In genomic region chr2:176105727-176106635, GRCh38 we compare ENCODE assay signal across 14 cellular contexts. TPM values are rescaled to one million over a fixed set of nuclear protein-coding genes. Genes with fewer than 3 reads are reported as not detected.
DNase-seq lines count a peak whose midpoint lies in the region; ATAC-seq, FAIRE-seq and TF ChIP-seq lines count a peak whose summit lies in the region.
"Had no signal": no experiment of that assay in that cellular context is flagged by ENCODE, and none has a peak within 500 bp of the region (broad histone marks: within the 10 kb centered on the region; RNA-seq: fewer than 3 reads in every experiment).

No MANE protein-coding gene starts in this region.

- no peak for ATAC-seq in stimulated activated naive CD8-positive, alpha-beta T cell treated with anti-CD3 and anti-CD28 coated beads, Interleukin-15, Interleukin-2, amounts not matched to agents 100 U/mL and 50 U/mL, for 24 hours
- no peak for ATAC-seq in activated naive CD8-positive, alpha-beta T cell treated with anti-CD3 and anti-CD28 coated beads, Interleukin-2, amount 10 ng/mL, durations not matched to agents 7 days and 5 days (ENCODE audit: low read depth)
- ATAC-seq in upper lobe of left lung (ENCODE audit: low FRiP score in 2 of 2), result no peak
- ATAC-seq: activated CD4-positive, CD25-positive, alpha-beta regulatory T cell treated with anti-CD3 and anti-CD28 coated beads, Interleukin-2, amount 50 U/mL, for 24 hours had no signal

- H3K27me3 Mint-ChIP-seq in stimulated activated naive CD8-positive, alpha-beta T cell treated with anti-CD3 and anti-CD28 coated beads, Interleukin-15, Interleukin-2, amounts not matched to agents 100 ng/mL and 50 ng/mL, for 24 hours, result peaks cover 88% of the 10 kb centered on the region
- H3K27me3 Mint-ChIP-seq in activated naive CD8-positive, alpha-beta T cell treated with anti-CD3 and anti-CD28 coated beads, Interleukin-2, amount 10 ng/mL, durations not matched to agents 7 days and 5 days, result peaks cover 82% of the 10 kb centered on the region
- peaks cover 90% of the 10 kb centered on the region for H3K27me3 Mint-ChIP-seq in mesothelial cell of epicardium (ENCODE audit: low read depth)

- H4K8ac ChIP-seq in mesenchymal stem cell (ENCODE audit: low read length), result no peak overlapping the region

- TF ChIP-seq CTCF in mesothelial cell of epicardium (IDR thresholded peaks at IDR 0.05; ENCODE audit: unreplicated experiment) (no peak), upper lobe of left lung (IDR thresholded peaks at IDR 0.05) (no peak)

- H3K27ac ChIP-seq in SJCRH30, result no peak overlapping the region
- no peak overlapping the region for H3K27ac ChIP-seq in upper lobe of left lung
- no peak overlapping the region for H3K27ac ChIP-seq in mesenchymal stem cell (ENCODE audit: low read length, poor library complexity, severe bottlenecking)
- H3K27ac ChIP-seq: neutrophil had no signal

- no peak overlapping the region for H2AK5ac ChIP-seq in mesenchymal stem cell (ENCODE audit: low read length, severe bottlenecking)

- no peak overlapping the region for H2BK12ac ChIP-seq in mesenchymal stem cell (ENCODE audit: low read length in 2 of 2)

- H3K4me1 ChIP-seq in SJCRH30 (no peaks in the 10 kb centered on the region), upper lobe of left lung (peaks cover 15 to 39% (median 31%) of the 10 kb centered on the region in 4 donors), mesenchymal stem cell (ENCODE audit: control insufficient read depth, insufficient read depth, low read depth, low read length) (peaks cover 22% of the 10 kb centered on the region)

- H2BK5ac ChIP-seq in mesenchymal stem cell (ENCODE audit: low read depth, low read length, poor library complexity, severe bottlenecking), result no peak overlapping the region

- no peaks in the 10 kb centered on the region for H3K36me3 ChIP-seq in SJCRH30
- no peaks in the 10 kb centered on the region for H3K36me3 ChIP-seq in upper lobe of left lung
- no peaks in the 10 kb centered on the region for H3K36me3 ChIP-seq in mesenchymal stem cell (ENCODE audit: control insufficient read depth in 1 of 2, insufficient read depth in 2 of 2, low read depth in 1 of 2, low read length in 2 of 2)
- H3K36me3 ChIP-seq: heart left ventricle, neutrophil had no signal

- no peak overlapping the region for H3K9ac ChIP-seq in mesenchymal stem cell (ENCODE audit: low read length)

- H3K18ac ChIP-seq in mesenchymal stem cell (ENCODE audit: low read depth in 1 of 2, low read length in 2 of 2), result no peak overlapping the region

- no peaks in the 10 kb centered on the region for H3K27me3 ChIP-seq in SJCRH30
- H3K27me3 ChIP-seq in upper lobe of left lung, result peaks cover 2 to 92% (median 59%) of the 10 kb centered on the region in 4 donors
- H3K27me3 ChIP-seq in mesenchymal stem cell (ENCODE audit: control insufficient read depth in 1 of 2, insufficient read depth in 1 of 2, low read length in 2 of 2), result peaks cover 90 to 93% of the 10 kb centered on the region in 2 experiments

- H3K36me3 Mint-ChIP-seq in stimulated activated naive CD8-positive, alpha-beta T cell treated with anti-CD3 and anti-CD28 coated beads, Interleukin-15, Interleukin-2, amounts not matched to agents 100 ng/mL and 50 ng/mL, for 24 hours (ENCODE audit: low read depth), result peaks cover 9% of the 10 kb centered on the region
- peaks cover 2% of the 10 kb centered on the region for H3K36me3 Mint-ChIP-seq in activated naive CD8-positive, alpha-beta T cell treated with anti-CD3 and anti-CD28 coated beads, Interleukin-2, amount 10 ng/mL, durations not matched to agents 7 days and 5 days
- no peaks in the 10 kb centered on the region for H3K36me3 Mint-ChIP-seq in mesothelial cell of epicardium

- no peak for DNase-seq in stimulated activated naive CD8-positive, alpha-beta T cell treated with anti-CD3 and anti-CD28 coated beads, Interleukin-15, Interleukin-2, amounts not matched to agents 100 U/mL and 50 U/mL, for 24 hours
- no peak for DNase-seq in activated naive CD8-positive, alpha-beta T cell treated with anti-CD3 and anti-CD28 coated beads, Interleukin-2, amount 10 ng/mL, durations not matched to agents 7 days and 5 days
- no peak for DNase-seq in mesothelial cell of epicardium (ENCODE audit: low spot score in 2 of 2, unreplicated experiment in 2 of 2)
- DNase-seq in SJCRH30, result no peak
- DNase-seq in upper lobe of left lung, result no peak
- DNase-seq in mesenchymal stem cell, result no peak
- DNase-seq in GM12891 (ENCODE audit: insufficient read length, low spot score), result no peak
- DNase-seq: KBM-7; NK-92 treated with Interleukin-12 subunit alpha and Interleukin-12 subunit beta, amount 100 ng/mL, for 24 hours had no signal

- FAIRE-seq in GM12891 (lab: Jason Lieb, UNC), result no peak
- FAIRE-seq: bronchial epithelial cell had no signal

- peak overlapping the region; percentile 68 for H3K4me3 Mint-ChIP-seq in stimulated activated naive CD8-positive, alpha-beta T cell treated with anti-CD3 and anti-CD28 coated beads, Interleukin-15, Interleukin-2, amounts not matched to agents 100 ng/mL and 50 ng/mL, for 24 hours
- peak overlapping the region; percentile 3 for H3K4me3 Mint-ChIP-seq in activated naive CD8-positive, alpha-beta T cell treated with anti-CD3 and anti-CD28 coated beads, Interleukin-2, amount 10 ng/mL, durations not matched to agents 7 days and 5 days
- peak overlapping the region; percentile 63 for H3K4me3 Mint-ChIP-seq in mesothelial cell of epicardium

- H3K4me2 ChIP-seq in mesenchymal stem cell (ENCODE audit: low read length, poor library complexity, severe bottlenecking), result no peak overlapping the region

- no peak overlapping the region for H3K4ac ChIP-seq in mesenchymal stem cell (ENCODE audit: low read depth in 1 of 2, low read length in 2 of 2)

- H4K91ac ChIP-seq in mesenchymal stem cell (ENCODE audit: low read length), result no peak overlapping the region

- H3K9me3 ChIP-seq in SJCRH30 (replicated peaks) (no peaks in the 10 kb centered on the region), upper lobe of left lung (no peaks in the 10 kb centered on the region), mesenchymal stem cell (ENCODE audit: control insufficient read depth, low read length) (no peaks in the 10 kb centered on the region)
- H3K9me3 ChIP-seq: heart left ventricle, neutrophil had no signal

- H3K23ac ChIP-seq in mesenchymal stem cell (ENCODE audit: low read length in 2 of 2), result no peak overlapping the region

- peaks cover 6% of the 10 kb centered on the region for H3K9me3 Mint-ChIP-seq in stimulated activated naive CD8-positive, alpha-beta T cell treated with anti-CD3 and anti-CD28 coated beads, Interleukin-15, Interleukin-2, amounts not matched to agents 100 ng/mL and 50 ng/mL, for 24 hours
- H3K9me3 Mint-ChIP-seq in activated naive CD8-positive, alpha-beta T cell treated with anti-CD3 and anti-CD28 coated beads, Interleukin-2, amount 10 ng/mL, durations not matched to agents 7 days and 5 days, result peaks cover 2% of the 10 kb centered on the region
- no peaks in the 10 kb centered on the region for H3K9me3 Mint-ChIP-seq in mesothelial cell of epicardium

- no peak for TF ChIP-seq EP300 in upper lobe of left lung (IDR thresholded peaks at IDR 0.05)

- no peak for TF ChIP-seq POLR2A in upper lobe of left lung (IDR thresholded peaks at IDR 0.05)
- TF ChIP-seq POLR2A in GM12891 (IDR thresholded peaks at IDR 0.05; ENCODE audit: low read depth, low read length), result no peak

- POLR2A ChIA-PET in activated naive CD8-positive, alpha-beta T cell treated with anti-CD3 and anti-CD28 coated beads, Interleukin-2, amount 10 ng/mL, durations not matched to agents 7 days and 5 days (lab: Charles Lee), result interaction anchor here (0.6 kb wide), 1 partner anchor 25 kb away, joined by 4 read pairs; no protein-coding TSS in a partner anchor

- no peak overlapping the region for H3K14ac ChIP-seq in mesenchymal stem cell (ENCODE audit: low read length in 2 of 2)

- WGBS in upper lobe of left lung, 2 donors, result 7 to 11% methylated on average over 27 to 28 of the region's 28 CpGs
- 4% methylated on average over 26 of the region's 28 CpGs for WGBS in mesenchymal stem cell

- H3K4me1 Mint-ChIP-seq in stimulated activated naive CD8-positive, alpha-beta T cell treated with anti-CD3 and anti-CD28 coated beads, Interleukin-15, Interleukin-2, amounts not matched to agents 100 ng/mL and 50 ng/mL, for 24 hours (ENCODE audit: low read depth), result peaks cover 31% of the 10 kb centered on the region
- H3K4me1 Mint-ChIP-seq in activated naive CD8-positive, alpha-beta T cell treated with anti-CD3 and anti-CD28 coated beads, Interleukin-2, amount 10 ng/mL, durations not matched to agents 7 days and 5 days, result peaks cover 9% of the 10 kb centered on the region
- H3K4me1 Mint-ChIP-seq in mesothelial cell of epicardium, result peaks cover 21% of the 10 kb centered on the region

- H2AFZ ChIP-seq in mesenchymal stem cell (ENCODE audit: low read depth, low read length), result no peak overlapping the region

- H3K4me3 ChIP-seq in SJCRH30, result no peak overlapping the region; the same call in 1 of the 2 replicates
- peak overlapping the region in 1 of 4 donors; percentile 23 for H3K4me3 ChIP-seq in upper lobe of left lung
- no peak overlapping the region for H3K4me3 ChIP-seq in mesenchymal stem cell (ENCODE audit: insufficient read depth in 1 of 2, low read depth in 1 of 2, low read length in 2 of 2)

- peak overlapping the region; percentile 69 for H3K27ac Mint-ChIP-seq in stimulated activated naive CD8-positive, alpha-beta T cell treated with anti-CD3 and anti-CD28 coated beads, Interleukin-15, Interleukin-2, amounts not matched to agents 100 ng/mL and 50 ng/mL, for 24 hours
- peak overlapping the region; percentile 77 for H3K27ac Mint-ChIP-seq in activated naive CD8-positive, alpha-beta T cell treated with anti-CD3 and anti-CD28 coated beads, Interleukin-2, amount 10 ng/mL, durations not matched to agents 7 days and 5 days
- peak overlapping the region; percentile 29 for H3K27ac Mint-ChIP-seq in mesothelial cell of epicardium

- H3K79me1 ChIP-seq in mesenchymal stem cell (replicated peaks; ENCODE audit: low read length, poor library complexity, severe bottlenecking), result no peaks in the 10 kb centered on the region

- H2BK120ac ChIP-seq in mesenchymal stem cell (ENCODE audit: low read depth, low read length), result no peak overlapping the region

- no peak overlapping the region for H2BK15ac ChIP-seq in mesenchymal stem cell (ENCODE audit: low read depth, poor library complexity, severe bottlenecking)

RNA-seq across cellular contexts. Expression of gene HOXD11, which starts 1.1 kb away (rescaled TPM):
- total RNA-seq in activated naive CD8-positive, alpha-beta T cell treated with anti-CD3 and anti-CD28 coated beads, Interleukin-2, amount 10 ng/mL, durations not matched to agents 7 days and 5 days, result not detected
- 1.9 to 3.0 TPM (median 2.2 TPM) in 3 replicates for total RNA-seq in mesothelial cell of epicardium
- total RNA-seq in SJCRH30 (2014; rRNA removed; shearing (Covaris generic)), result 3.1 and 3.7 TPM in 2 replicates
- total RNA-seq in upper lobe of left lung, result not detected
- polyA plus RNA-seq in mesenchymal stem cell (2013, experiment 1 of 2), result not detected
- not detected for polyA plus RNA-seq in mesenchymal stem cell (2013, experiment 2 of 2)
- 0.09 TPM for polyA plus RNA-seq in GM12891 (2012; ENCODE audit: low read depth, missing spikeins)
- total RNA-seq: bronchial epithelial cell, heart left ventricle had no signal
- polyA plus RNA-seq: heart left ventricle had no signal

RNA-seq across cellular contexts. Expression of gene HOXD12, which starts 6.4 kb away (rescaled TPM):
- total RNA-seq in activated naive CD8-positive, alpha-beta T cell treated with anti-CD3 and anti-CD28 coated beads, Interleukin-2, amount 10 ng/mL, durations not matched to agents 7 days and 5 days, result not detected
- total RNA-seq in mesothelial cell of epicardium (0.27 to 0.40 TPM (median 0.27 TPM) in 3 replicates), upper lobe of left lung (not detected)
- total RNA-seq in SJCRH30 (2014; rRNA removed; shearing (Covaris generic)), result 0.10 TPM in 1 of 2 replicates, not detected in the other
- not detected for polyA plus RNA-seq in mesenchymal stem cell (2013, experiment 1 of 2)
- polyA plus RNA-seq in mesenchymal stem cell (2013, experiment 2 of 2), result not detected
- not detected for polyA plus RNA-seq in GM12891 (2012; ENCODE audit: low read depth, missing spikeins)
- total RNA-seq: bronchial epithelial cell, heart left ventricle had no signal
- polyA plus RNA-seq: heart left ventricle had no signal

RNA-seq across cellular contexts. Expression of gene HOXD10, which starts 10.6 kb away (rescaled TPM):
- total RNA-seq in activated naive CD8-positive, alpha-beta T cell treated with anti-CD3 and anti-CD28 coated beads, Interleukin-2, amount 10 ng/mL, durations not matched to agents 7 days and 5 days, result not detected
- 3.2 to 4.1 TPM (median 3.9 TPM) in 3 replicates for total RNA-seq in mesothelial cell of epicardium
- total RNA-seq in SJCRH30 (2014; rRNA removed; shearing (Covaris generic)), result 1.3 and 2.2 TPM in 2 replicates
- total RNA-seq in upper lobe of left lung, result under 1 TPM in 2 of 6 donors, not detected in 4; 0.47 to 0.55 TPM
- not detected for polyA plus RNA-seq in mesenchymal stem cell (2013, experiment 1 of 2)
- polyA plus RNA-seq in mesenchymal stem cell (2013, experiment 2 of 2), result not detected
- not detected for polyA plus RNA-seq in GM12891 (2012; ENCODE audit: low read depth, missing spikeins)
- total RNA-seq: bronchial epithelial cell had no signal

RNA-seq across cellular contexts. Expression of gene HOXD13, which starts 13.5 kb away (rescaled TPM):
- not detected for total RNA-seq in activated naive CD8-positive, alpha-beta T cell treated with anti-CD3 and anti-CD28 coated beads, Interleukin-2, amount 10 ng/mL, durations not matched to agents 7 days and 5 days
- total RNA-seq in mesothelial cell of epicardium, result 0.49 to 0.63 TPM (median 0.56 TPM) in 3 replicates
- 11.0 and 13.6 TPM in 2 replicates for total RNA-seq in SJCRH30 (2014; rRNA removed; shearing (Covaris generic))
- total RNA-seq in upper lobe of left lung, result not detected
- not detected for polyA plus RNA-seq in mesenchymal stem cell (2013, experiment 1 of 2)
- not detected for polyA plus RNA-seq in mesenchymal stem cell (2013, experiment 2 of 2)
- polyA plus RNA-seq in GM12891 (2012; ENCODE audit: low read depth, missing spikeins), result not detected
- total RNA-seq: bronchial epithelial cell, heart left ventricle had no signal
- polyA plus RNA-seq: heart left ventricle had no signal

RNA-seq across cellular contexts. Expression of gene HOXD9, which starts 16.5 kb away (rescaled TPM):
- total RNA-seq in activated naive CD8-positive, alpha-beta T cell treated with anti-CD3 and anti-CD28 coated beads, Interleukin-2, amount 10 ng/mL, durations not matched to agents 7 days and 5 days, result not detected
- total RNA-seq in mesothelial cell of epicardium, result 0.93 to 1.2 TPM (median 1.1 TPM) in 3 replicates
- 3.9 and 4.4 TPM in 2 replicates for total RNA-seq in SJCRH30 (2014; rRNA removed; shearing (Covaris generic))
- 1 to 10 TPM in 1 of 6 donors, under 1 TPM in 1, not detected in 4; 0.40 to 1.2 TPM for total RNA-seq in upper lobe of left lung
- polyA plus RNA-seq in mesenchymal stem cell (2013, experiment 1 of 2), result not detected
- polyA plus RNA-seq in mesenchymal stem cell (2013, experiment 2 of 2), result not detected
- polyA plus RNA-seq in GM12891 (2012; ENCODE audit: low read depth, missing spikeins), result not detected
- total RNA-seq: bronchial epithelial cell had no signal

Comparison
In these comparisons a context has a peak if more than half of its experiments do, and no peak if none do; other contexts are left out.
1. H3K4me3 Mint-ChIP-seq: peak in every context shown above with its lines; median percentile 68 in stimulated activated naive CD8-positive, alpha-beta T cell treated with anti-CD3 and anti-CD28 coated beads, Interleukin-15, Interleukin-2, amounts not matched to agents 100 ng/mL and 50 ng/mL, for 24 hours; 63 in mesothelial cell of epicardium; 3 in activated naive CD8-positive, alpha-beta T cell treated with anti-CD3 and anti-CD28 coated beads, Interleukin-2, amount 10 ng/mL, durations not matched to agents 7 days and 5 days.